In the genomic region with DNA sequence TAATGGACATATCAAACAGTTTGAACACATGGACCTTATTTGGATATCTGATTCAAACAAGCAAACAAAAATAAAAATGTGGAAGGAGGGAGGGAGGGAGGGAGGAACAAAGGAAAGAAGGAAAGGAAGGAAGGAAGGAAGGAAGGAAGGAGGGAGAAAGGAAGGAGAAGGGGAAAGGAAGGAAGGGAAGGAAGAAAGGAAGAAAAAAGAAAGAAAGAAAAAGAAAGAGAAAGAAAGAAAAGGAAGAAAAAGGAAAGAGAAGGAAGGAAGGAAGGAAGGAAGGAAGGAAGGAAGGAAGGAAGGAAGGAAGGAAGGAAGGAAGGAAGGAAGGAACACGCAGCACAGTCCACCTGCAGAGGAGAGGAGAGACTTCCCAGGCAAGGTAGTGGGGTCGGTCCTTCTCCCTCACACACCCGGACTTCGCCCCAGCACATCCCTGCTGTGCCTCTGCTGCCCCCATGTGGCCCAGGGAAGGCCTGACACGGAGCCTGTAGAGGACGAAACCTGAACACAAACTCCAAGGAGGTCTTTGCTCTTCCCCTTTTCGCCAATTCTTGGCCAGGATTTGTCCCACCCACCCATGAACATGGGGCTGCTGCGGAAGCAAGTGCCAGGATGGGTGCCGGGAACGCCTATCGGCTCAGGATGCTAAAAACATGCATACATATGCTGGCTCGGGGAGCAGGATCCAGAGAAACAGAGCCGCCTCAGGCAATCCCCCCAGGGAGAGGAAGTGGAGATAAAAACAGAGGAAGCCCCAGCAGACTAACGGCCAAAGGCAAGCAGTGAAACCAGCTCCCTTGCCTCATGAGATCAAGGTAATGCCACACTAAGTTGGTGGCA, we compare ENCODE assay signal across 8 cellular contexts. TPM values are rescaled to one million over a fixed set of nuclear protein-coding genes. Genes with fewer than 3 reads are reported as not detected.
DNase-seq lines count a peak whose midpoint lies in the region; ATAC-seq lines count a peak whose summit lies in the region.

No MANE protein-coding gene starts in this region.

- H3K4me1 ChIP-seq in BLaER1 = peaks cover 64% of the 10 kb centered on the region

- peak; percentile 80 for ATAC-seq in GM19324 (IDR thresholded peaks at IDR 0.05; ENCODE audit: low FRiP score, unreplicated experiment)
- peak; percentile 72 for ATAC-seq in HG03439 (IDR thresholded peaks at IDR 0.05; ENCODE audit: unreplicated experiment)

- peak overlapping the region; percentile 74 for H3K9ac ChIP-seq in BLaER1

- peaks cover 15% of the 10 kb centered on the region for H3K36me3 ChIP-seq in BLaER1

- H3K27me3 ChIP-seq in BLaER1 = no peaks in the 10 kb centered on the region

- H3K27ac ChIP-seq in BLaER1 = peak overlapping the region; percentile 82

- H3K9me3 ChIP-seq in BLaER1 = no peaks in the 10 kb centered on the region

- peak overlapping the region; percentile 87 for H3K4me2 ChIP-seq in BLaER1

- H3K4me3 ChIP-seq in BLaER1 = peak overlapping the region; percentile 62

- DNase-seq in NCI-H748 treated with DMSO at 0.1 percent for 48 hours (lab: John Stamatoyannopoulos, UW) (peak; percentile 61), dermis microvascular lymphatic vessel endothelial cell (ENCODE audit: low read depth in 2 of 2) (peak; percentile 58 to 78), lung microvascular endothelial cell (ENCODE audit: low read depth in 2 of 2) (peak; percentile 78 to 89)
- DNase-seq in activated CD4-positive, alpha-beta T cell treated with anti-CD3 and anti-CD28 coated beads, Interleukin-2, amount 50 U/mL, for 48 hours = peak; percentile 82 to 85
- DNase-seq in stimulated activated CD8-positive, alpha-beta memory T cell treated with anti-CD3 and anti-CD28 coated beads, Interleukin-12 subunit alpha, Interleukin-12 subunit beta, amount 100 ng/mL, for 1 hour (ENCODE audit: low read depth) = peak; percentile 60

- H4K20me1 ChIP-seq in BLaER1 = no peaks in the 10 kb centered on the region

RNA-seq across cellular contexts. Expression of a gene that starts 52.3 kb away (rescaled TPM):
- total RNA-seq in dermis microvascular lymphatic vessel endothelial cell (0.64 and 3.5 TPM in 2 replicates), lung microvascular endothelial cell (1.1 and 2.6 TPM in 2 replicates)

Comparison
In these comparisons a context has a peak if more than half of its experiments do, and no peak if none do; other contexts are left out.
1. Peak in every context shown above with its lines: DNase-seq, ATAC-seq, H3K4me3 ChIP-seq and H3K27ac ChIP-seq.